ENCODE assay signal across 8 cellular contexts in the genomic region with DNA sequence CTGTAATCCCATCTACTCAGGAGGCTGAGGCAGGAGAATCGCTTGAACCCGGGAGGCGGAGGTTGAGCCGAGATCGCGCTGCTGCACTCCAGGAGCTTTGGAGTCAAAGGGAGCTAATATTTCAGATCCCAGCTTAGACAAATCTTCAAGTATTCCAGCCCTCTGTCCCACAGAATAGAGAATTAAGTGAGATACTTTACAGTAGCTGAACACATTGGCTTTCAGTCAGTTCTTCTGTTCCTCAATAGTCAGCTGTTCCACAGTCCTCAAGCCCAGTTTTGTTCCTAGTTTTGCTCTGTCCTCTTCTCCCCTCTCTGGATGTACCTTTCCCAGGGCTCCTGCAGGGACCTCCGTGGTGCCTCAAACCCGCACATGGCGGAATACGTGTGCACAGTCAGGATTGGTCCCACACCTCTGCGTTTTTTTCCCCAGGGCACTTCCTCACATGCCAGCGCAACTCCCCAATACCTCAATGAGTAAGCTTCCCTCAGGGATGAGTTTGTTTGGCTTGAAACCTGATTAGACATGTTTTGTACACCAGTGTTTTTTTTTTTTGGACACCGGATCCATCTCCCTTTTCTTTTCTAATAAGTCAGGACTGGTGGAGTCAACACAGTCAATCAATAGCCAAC. TPM values are rescaled to one million over a fixed set of nuclear protein-coding genes. Genes with fewer than 3 reads are reported as not detected.
DNase-seq lines count a peak whose midpoint lies in the region; ATAC-seq and TF ChIP-seq lines count a peak whose summit lies in the region.

No MANE protein-coding gene starts in this region.

- peak overlapping the region; percentile 94 for H3K27ac Mint-ChIP-seq in osteocyte (ENCODE audit: unreplicated experiment)

- no peaks in the 10 kb centered on the region for H3F3A ChIP-seq in PC-3 (ENCODE audit: low read length, unreplicated experiment)

- no peaks in the 10 kb centered on the region for H3K9me2 ChIP-seq in PC-3 (replicated peaks; ENCODE audit: low read length)

- H3K36me3 ChIP-seq in GM06990 (ENCODE audit: control insufficient read depth, insufficient read depth, low read length) (peaks cover 17% of the 10 kb centered on the region), PC-3 (ENCODE audit: low read depth, low read length) (peaks cover 39% of the 10 kb centered on the region), endocrine pancreas (ENCODE audit: control insufficient read depth, insufficient read depth, low read length) (no peaks in the 10 kb centered on the region), adrenal gland (replicated peaks in 1 of 2) (peaks cover 0 to 21% of the 10 kb centered on the region in 2 donors)

- H3K9ac ChIP-seq in PC-3 (ENCODE audit: low read length) (peak overlapping the region; percentile 94), endocrine pancreas (ENCODE audit: control insufficient read depth, insufficient read depth, low read length) (peak overlapping the region; percentile 30)

- no peaks in the 10 kb centered on the region for H3K27me3 Mint-ChIP-seq in osteocyte (ENCODE audit: unreplicated experiment)

- DNase-seq in GM06990 (ENCODE audit: extremely low read depth, insufficient read length) (no peak), PC-3 (peak; percentile 88), osteocyte (ENCODE audit: extremely low spot score, unreplicated experiment) (no peak), NK-92 (lab: John Stamatoyannopoulos, UW; ENCODE audit: unreplicated experiment) (no peak), adrenal gland (no peak), NCI-H2171 treated with DMSO at 0.1 percent for 48 hours (lab: John Stamatoyannopoulos, UW) (no peak), HuH-7 (ENCODE audit: low spot score) (no peak)

- POLR2A ChIA-PET in PC-3 (lab: Charles Lee; ENCODE audit: unreplicated experiment), result interaction anchor here (0.6 to 3.3 kb wide), 4 partner anchors 60 to 73 kb away, joined by 3 to 34 read pairs (median 14); no protein-coding TSS in a partner anchor

- peak overlapping the region; percentile 81 for H3K27ac ChIP-seq in PC-3 (ENCODE audit: low read length)
- peak overlapping the region in 2 of 5 donors; percentile 91 to 94 for H3K27ac ChIP-seq in adrenal gland

- H2AFZ ChIP-seq in PC-3 (ENCODE audit: low read length), result no peak overlapping the region

- peaks cover 18% of the 10 kb centered on the region; the same call in 1 of the 2 replicates for H4K20me1 ChIP-seq in PC-3 (ENCODE audit: low read length)

- peak overlapping the region; percentile 86 for H3K4me2 ChIP-seq in PC-3 (ENCODE audit: low read length)

- H3K9me3 Mint-ChIP-seq in osteocyte (ENCODE audit: unreplicated experiment), result no peaks in the 10 kb centered on the region

- TSS peak; percentile 95 for BruUV-seq in PC-3 (replicated peaks; lab: Mats Ljungman, UMichigan)

- WGBS in adrenal gland, 4 donors, result 84 to 89% (median 85%) methylated on average over 7 to 13 of the region's 13 CpGs

- peaks cover 61% of the 10 kb centered on the region for H3K79me2 ChIP-seq in PC-3 (ENCODE audit: low read length)

- CTCF ChIA-PET in PC-3 (lab: Charles Lee), result interaction anchor here (0.6 to 1.7 kb wide), 4 partner anchors 9 to 144 kb away, joined by 3 to 5 read pairs (median 4); no protein-coding TSS in a partner anchor

- intact Hi-C loops in PC-3 (cut with micrococcal nuclease) (loop anchor here (5.0 kb wide), 1 partner anchor 74 kb away; no protein-coding TSS in a partner anchor), adrenal gland (cut with DNase I) (no loop called here)

- H3K9me3 ChIP-seq in PC-3 (ENCODE audit: low read length), result no peaks in the 10 kb centered on the region
- H3K9me3 ChIP-seq in endocrine pancreas (ENCODE audit: control insufficient read depth, low read length), result no peaks in the 10 kb centered on the region
- H3K9me3 ChIP-seq in adrenal gland (replicated peaks in 1 of 3), result no peaks in the 10 kb centered on the region

- no peak for TF ChIP-seq CTCF in GM06990 (IDR thresholded peaks at IDR 0.05; ENCODE audit: insufficient read depth, low read length, poor library complexity, severe bottlenecking)
- no peak for TF ChIP-seq CTCF in PC-3 (conservative IDR thresholded peaks at IDR 0.05; ENCODE audit: low read depth, low read length)
- TF ChIP-seq CTCF in osteocyte (IDR thresholded peaks at IDR 0.05), result no peak
- no peak for TF ChIP-seq CTCF in adrenal gland (IDR thresholded peaks at IDR 0.05)

- no peak for TF ChIP-seq POLR2A in adrenal gland (IDR thresholded peaks at IDR 0.05)

- ATAC-seq in PC-3, result peak; percentile 11

- peaks cover 46% of the 10 kb centered on the region for H3K4me1 Mint-ChIP-seq in osteocyte (ENCODE audit: unreplicated experiment)

- peak overlapping the region; percentile 68 for H3K4me3 ChIP-seq in GM06990 (replicated peaks; ENCODE audit: low read depth, low read length)
- peak overlapping the region; percentile 81 for H3K4me3 ChIP-seq in PC-3 (ENCODE audit: low read length)
- no peak overlapping the region for H3K4me3 ChIP-seq in endocrine pancreas (ENCODE audit: control insufficient read depth, insufficient read depth, low read length)
- peak overlapping the region in 1 of 4 donors; percentile 69 for H3K4me3 ChIP-seq in adrenal gland

- H3K4me1 ChIP-seq in PC-3 (ENCODE audit: insufficient read depth, low read length) (peaks cover 28% of the 10 kb centered on the region), endocrine pancreas (ENCODE audit: control insufficient read depth, insufficient read depth, low read length) (peaks cover 5% of the 10 kb centered on the region), adrenal gland (replicated peaks in 1 of 2) (peaks cover 17 to 23% of the 10 kb centered on the region in 2 donors)

- H3K27me3 ChIP-seq in GM06990 (replicated peaks; ENCODE audit: control insufficient read depth, insufficient read depth, low read length), result no peaks in the 10 kb centered on the region
- H3K27me3 ChIP-seq in PC-3 (ENCODE audit: low read length), result no peaks in the 10 kb centered on the region
- H3K27me3 ChIP-seq in endocrine pancreas (ENCODE audit: control insufficient read depth, insufficient read depth, low read length), result no peaks in the 10 kb centered on the region
- no peaks in the 10 kb centered on the region for H3K27me3 ChIP-seq in adrenal gland

- H3K36me3 Mint-ChIP-seq in osteocyte (ENCODE audit: unreplicated experiment), result peaks cover 9% of the 10 kb centered on the region

- peak overlapping the region; percentile 85 for H3K4me3 Mint-ChIP-seq in osteocyte (ENCODE audit: unreplicated experiment)

RNA-seq across cellular contexts. Expression of a gene that starts 1.2 kb away (rescaled TPM):
- total RNA-seq in PC-3 (2014; rRNA removed) (97.8 and 101 TPM in 2 replicates), osteocyte (64.6 and 69.2 TPM in 2 replicates), adrenal gland (100 to 1,000 TPM in 1 of 8 donors, 10 to 100 TPM in 7; 43.7 to 103 (median 63.8) TPM)
- polyA plus RNA-seq in adrenal gland, result 10 to 100 TPM; 26.6 to 70.5 (median 27.0) TPM

RNA-seq across cellular contexts. Expression of a gene that starts 37.8 kb away (rescaled TPM):
- total RNA-seq in PC-3 (2014; rRNA removed) (53.5 and 74.9 TPM in 2 replicates), osteocyte (19.8 and 24.0 TPM in 2 replicates), adrenal gland (10 to 100 TPM; 15.1 to 60.7 (median 26.6) TPM)
- 10 to 100 TPM in 2 of 3 donors, 1 to 10 TPM in 1; 5.0 to 71.1 (median 43.7) TPM for polyA plus RNA-seq in adrenal gland

RNA-seq across cellular contexts. Expression of a gene that starts 47.0 kb away (rescaled TPM):
- total RNA-seq in PC-3 (2014; rRNA removed) (179 and 216 TPM in 2 replicates), osteocyte (204 and 217 TPM in 2 replicates), adrenal gland (100 to 1,000 TPM in 4 of 8 donors, 10 to 100 TPM in 4; 62.4 to 133 (median 94.6) TPM)
- 10 to 100 TPM; 37.1 to 52.8 (median 49.1) TPM for polyA plus RNA-seq in adrenal gland

RNA-seq across cellular contexts. Expression of a gene that starts 55.3 kb away (rescaled TPM):
- total RNA-seq in PC-3 (2014; rRNA removed), result 78.1 and 89.2 TPM in 2 replicates
- total RNA-seq in osteocyte, result 45.1 and 46.9 TPM in 2 replicates
- total RNA-seq in adrenal gland, result 100 to 1,000 TPM in 2 of 8 donors, 10 to 100 TPM in 6; 37.3 to 119 (median 70.5) TPM
- polyA plus RNA-seq in adrenal gland, result 10 to 100 TPM; 15.2 to 25.8 (median 15.5) TPM
